In genomic region chr9:133477992-133478850, GRCh38 we compare ENCODE assay signal across 6 cellular contexts.
DNase-seq lines count a peak whose midpoint lies in the region; ATAC-seq and TF ChIP-seq lines count a peak whose summit lies in the region.

No MANE protein-coding gene starts in this region.

- H3K4me3 ChIP-seq in WI38 (ENCODE audit: low read depth, low read length) = peak overlapping the region; percentile 51; the same call in 1 of the 2 replicates

- peak; percentile 26 for DNase-seq in kidney glomerular epithelial cell (lab: John Stamatoyannopoulos, UW)
- DNase-seq in NCI-H510A (lab: John Stamatoyannopoulos, UW) = no peak
- no peak for DNase-seq in iPS-NIHi11 (ENCODE audit: low spot score)

- ATAC-seq in GM18858 (IDR thresholded peaks at IDR 0.05; ENCODE audit: unreplicated experiment) (peak; percentile 16), HG02970 (IDR thresholded peaks at IDR 0.05; ENCODE audit: low FRiP score, unreplicated experiment) (peak; percentile 21)

- no peak for TF ChIP-seq CTCF in WI38 (IDR thresholded peaks at IDR 0.05; ENCODE audit: low read depth, low read length)
